Comparison of ENCODE assay signal across 16 cellular contexts in the genomic region with DNA sequence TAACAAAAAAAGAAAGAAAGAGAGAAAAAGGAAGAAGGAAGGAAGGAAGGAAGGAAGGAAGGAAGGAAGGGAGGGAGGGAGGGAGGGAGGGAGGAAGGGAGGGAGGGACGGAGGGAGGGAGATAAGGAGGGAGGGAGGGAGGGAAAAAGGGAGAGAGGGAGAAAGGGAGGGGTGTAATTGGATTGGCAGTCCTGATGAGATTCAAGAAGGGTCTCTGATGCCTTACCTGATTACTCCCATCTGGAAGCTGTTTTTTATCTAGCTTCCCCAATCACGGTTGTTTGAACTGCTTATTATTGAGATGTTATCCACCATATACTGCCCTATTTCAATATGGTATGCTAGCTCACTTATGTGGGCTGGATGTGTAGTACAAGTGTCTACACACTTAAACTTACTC. TPM values are rescaled to one million over a fixed set of nuclear protein-coding genes. Genes with fewer than 3 reads are reported as not detected.
"Had no signal": no experiment of that assay in that cellular context is flagged by ENCODE, and none has a peak within 500 bp of the region (broad histone marks: within the 10 kb centered on the region; RNA-seq: fewer than 3 reads in every experiment).

No MANE protein-coding gene starts in this region.

- H3K4me1 ChIP-seq: pancreas, sigmoid colon, thyroid gland had no signal

- H3K4me3 ChIP-seq: lung, pancreas, sigmoid colon, thyroid gland had no signal

- H3K27ac ChIP-seq: pancreas, sigmoid colon, thyroid gland had no signal

- H3K9me3 ChIP-seq: pancreas, sigmoid colon, thyroid gland had no signal

- H3K36me3 ChIP-seq: pancreas, sigmoid colon, thyroid gland had no signal

- H3K27me3 ChIP-seq: pancreas, sigmoid colon, thyroid gland had no signal

- DNase-seq: activated CD4-positive, alpha-beta memory T cell treated with anti-CD3 and anti-CD28 coated beads, Interleukin-2, amount 10 ng/mL, durations not matched to agents 7 days and 5 days; activated CD4-positive, alpha-beta T cell treated with anti-CD3 and anti-CD28 coated beads for 4 hours; activated effector memory CD4-positive, alpha-beta T cell treated with anti-CD3 and anti-CD28 coated beads, Interleukin-2, amount 50 U/mL, for 16 hours; activated T-cell treated with anti-CD3 and anti-CD28 coated beads, Interleukin-2, amount 50 U/mL, for 48 hours; effector memory CD8-positive, alpha-beta T cell; left colon; naive B cell; pancreas; sigmoid colon; T-helper 2 cell; thyroid gland had no signal

RNA-seq across cellular contexts. Expression of a gene that starts 27.3 kb away (rescaled TPM):
- total RNA-seq: activated CD4-positive, alpha-beta memory T cell treated with anti-CD3 and anti-CD28 coated beads, Interleukin-2, amount 10 ng/mL, durations not matched to agents 7 days and 5 days had no signal

RNA-seq across cellular contexts. Expression of a gene that starts 42.5 kb away (rescaled TPM):
- total RNA-seq: activated CD4-positive, alpha-beta memory T cell treated with anti-CD3 and anti-CD28 coated beads, Interleukin-2, amount 10 ng/mL, durations not matched to agents 7 days and 5 days; cerebellum; dermis blood vessel endothelial cell; epithelial cell of proximal tubule; left colon; lung; pancreas; sigmoid colon; thyroid gland had no signal
- polyA plus RNA-seq: lung, pancreas, sigmoid colon, urinary bladder had no signal

RNA-seq across cellular contexts. Expression of a gene that starts 58.3 kb away (rescaled TPM):
- total RNA-seq: activated CD4-positive, alpha-beta memory T cell treated with anti-CD3 and anti-CD28 coated beads, Interleukin-2, amount 10 ng/mL, durations not matched to agents 7 days and 5 days had no signal
